25 cellular contexts compared by ENCODE assay signal in genomic region chr10:107443817-107444216, GRCh38.
"Had no signal": no experiment of that assay in that cellular context is flagged by ENCODE, and none has a peak within 500 bp of the region (broad histone marks: within the 10 kb centered on the region; RNA-seq: fewer than 3 reads in every experiment).

No MANE protein-coding gene starts in this region.

- H3K4me3 Mint-ChIP-seq: immature natural killer cell; natural killer cell; neural crest cell; stimulated activated naive B cell treated with anti-CD40 and anti-IgM and Interleukin-4, amounts not matched to agents 10 μg/mL and 1 μg/mL and 100 μg/mL, for 72 hours; stimulated activated naive CD8-positive, alpha-beta T cell treated with anti-CD3 and anti-CD28 coated beads, Interleukin-15, Interleukin-2, amounts not matched to agents 100 ng/mL and 50 ng/mL, for 24 hours had no signal

- H3K4me3 ChIP-seq: dorsolateral prefrontal cortex, lower lobe of right lung, right lobe of liver, thoracic aorta, tibial nerve, upper lobe of right lung, uterus had no signal

- H3K36me3 ChIP-seq: lower lobe of right lung, neutrophil, right lobe of liver, thoracic aorta, tibial nerve, upper lobe of right lung, uterus had no signal

- H3K4me1 Mint-ChIP-seq: immature natural killer cell; natural killer cell; stimulated activated naive B cell treated with anti-CD40 and anti-IgM and Interleukin-4, amounts not matched to agents 10 μg/mL and 1 μg/mL and 100 μg/mL, for 72 hours had no signal

- H3K27me3 ChIP-seq: neutrophil, right lobe of liver, tibial nerve, upper lobe of right lung, uterus had no signal

- H3K4me1 ChIP-seq: lower lobe of right lung, parathyroid adenoma, right lobe of liver, tibial nerve, upper lobe of right lung, uterus had no signal

- H3K27me3 Mint-ChIP-seq: progenitor cell of endocrine pancreas; stimulated activated naive B cell treated with anti-CD40 and anti-IgM and Interleukin-4, amounts not matched to agents 10 μg/mL and 1 μg/mL and 100 μg/mL, for 72 hours; stimulated activated naive CD8-positive, alpha-beta T cell treated with anti-CD3 and anti-CD28 coated beads, Interleukin-15, Interleukin-2, amounts not matched to agents 100 ng/mL and 50 ng/mL, for 24 hours had no signal

- H3K36me3 Mint-ChIP-seq: immature natural killer cell; natural killer cell; stimulated activated naive B cell treated with anti-CD40 and anti-IgM and Interleukin-4, amounts not matched to agents 10 μg/mL and 1 μg/mL and 100 μg/mL, for 72 hours had no signal

- H3K27ac Mint-ChIP-seq: immature natural killer cell; natural killer cell; progenitor cell of endocrine pancreas; stimulated activated naive B cell treated with anti-CD40 and anti-IgM and Interleukin-4, amounts not matched to agents 10 μg/mL and 1 μg/mL and 100 μg/mL, for 72 hours; stimulated activated naive CD8-positive, alpha-beta T cell treated with anti-CD3 and anti-CD28 coated beads, Interleukin-15, Interleukin-2, amounts not matched to agents 100 ng/mL and 50 ng/mL, for 24 hours had no signal

- H2AFZ ChIP-seq: parathyroid adenoma had no signal

- H3K9ac ChIP-seq: parathyroid adenoma had no signal

- H3K27ac ChIP-seq: dorsolateral prefrontal cortex, lower lobe of right lung, neutrophil, parathyroid adenoma, right lobe of liver, thoracic aorta, tibial nerve, upper lobe of right lung, uterus had no signal

- H3K9me3 ChIP-seq: lower lobe of right lung, neutrophil, right lobe of liver, thoracic aorta, tibial nerve, upper lobe of right lung, uterus had no signal

- DNase-seq: cortex of kidney; dorsolateral prefrontal cortex; effector CD4-positive, alpha-beta T cell; hypothalamus; immature natural killer cell; islet precursor cell; kidney glomerular epithelial cell; left colon; left ventricle myocardium superior; lower lobe of right lung; natural killer cell; right lobe of liver; small intestine; stimulated activated CD4-positive, alpha-beta T cell treated with anti-CD3 and anti-CD28 coated beads, Interleukin-15, amount 100 ng/mL, for 24 hours; stimulated activated CD4-positive, alpha-beta T cell treated with anti-CD3 and anti-CD28 coated beads, Interleukin-2, amount 100 ng/mL, for 48 hours; stimulated activated naive B cell treated with anti-CD40 and anti-IgM and Interleukin-4, amounts not matched to agents 10 μg/mL and 1 μg/mL and 100 μg/mL, for 72 hours; upper lobe of right lung; uterus had no signal

- H3K9me3 Mint-ChIP-seq: stimulated activated naive CD8-positive, alpha-beta T cell treated with anti-CD3 and anti-CD28 coated beads, Interleukin-15, Interleukin-2, amounts not matched to agents 100 ng/mL and 50 ng/mL, for 24 hours had no signal

- ATAC-seq: left colon; left ventricle myocardium superior; lower lobe of right lung; natural killer cell; right lobe of liver; stimulated activated naive B cell treated with anti-CD40 and anti-IgM and Interleukin-4, amounts not matched to agents 10 μg/mL and 1 μg/mL and 100 μg/mL, for 72 hours; upper lobe of right lung had no signal
